Comparison of ENCODE assay signal across 10 cellular contexts in genomic region chr1:1033731-1034437, GRCh38. TPM values are rescaled to one million over a fixed set of nuclear protein-coding genes. Genes with fewer than 3 reads are reported as not detected.
DNase-seq lines count a peak whose midpoint lies in the region; ATAC-seq lines count a peak whose summit lies in the region.
"Had no signal": no experiment of that assay in that cellular context is flagged by ENCODE, and none has a peak within 500 bp of the region (broad histone marks: within the 10 kb centered on the region; RNA-seq: fewer than 3 reads in every experiment).

No MANE protein-coding gene starts in this region.

- in situ Hi-C loops in KBM-7 (cut with MboI; ENCODE audit: low pct_unique_long_range_greater_than_20kb, low sequenced_read_pairs) = no loop called here

- intact Hi-C loops in activated CD4-positive, alpha-beta T cell treated with anti-CD3 and anti-CD28 coated beads, Interleukin-2, amount 10 ng/mL, durations not matched to agents 24 days and 14 days (cut with micrococcal nuclease) = loop anchor here (1.0 to 10.0 kb wide), 4 partner anchors 25 to 258 kb away; partner anchors contain the start of genes C1orf159 and TNFRSF18
- intact Hi-C loops in activated CD4-positive, alpha-beta memory T cell treated with anti-CD3 and anti-CD28 coated beads for 36 hours (cut with micrococcal nuclease) = loop anchor here (1.0 to 10.0 kb wide), 5 partner anchors 30 to 341 kb away; partner anchors contain the start of genes AURKAIP1, C1orf159, PUSL1 and TNFRSF18
- intact Hi-C loops in right cardiac atrium (cut with DNase I) = no loop called here

- peaks cover 17% of the 10 kb centered on the region for H3K27me3 Mint-ChIP-seq in activated CD4-positive, alpha-beta T cell treated with anti-CD3 and anti-CD28 coated beads, Interleukin-2, amount 10 ng/mL, durations not matched to agents 24 days and 14 days
- peaks cover 33% of the 10 kb centered on the region for H3K27me3 Mint-ChIP-seq in activated CD4-positive, alpha-beta memory T cell treated with anti-CD3 and anti-CD28 coated beads for 36 hours

- POLR2A ChIA-PET in activated CD4-positive, alpha-beta memory T cell treated with anti-CD3 and anti-CD28 coated beads for 36 hours (lab: Charles Lee) = interaction anchor here (1.0 to 1.2 kb wide), 2 partner anchors 41 to 182 kb away, joined by 3 read pairs; no protein-coding TSS in a partner anchor

- peaks cover 9% of the 10 kb centered on the region for H3K4me1 Mint-ChIP-seq in activated CD4-positive, alpha-beta T cell treated with anti-CD3 and anti-CD28 coated beads, Interleukin-2, amount 10 ng/mL, durations not matched to agents 24 days and 14 days
- H3K4me1 Mint-ChIP-seq in activated CD4-positive, alpha-beta memory T cell treated with anti-CD3 and anti-CD28 coated beads for 36 hours (ENCODE audit: low read depth) = peaks cover 12% of the 10 kb centered on the region
- peaks cover 23% of the 10 kb centered on the region for H3K4me1 Mint-ChIP-seq in stimulated activated effector memory CD8-positive, alpha-beta T cell treated with anti-CD3 and anti-CD28 coated beads, Interleukin-12 subunit alpha, Interleukin-12 subunit beta, amount 100 ng/mL, for 72 hours

- H3K36me3 Mint-ChIP-seq in activated CD4-positive, alpha-beta T cell treated with anti-CD3 and anti-CD28 coated beads, Interleukin-2, amount 10 ng/mL, durations not matched to agents 24 days and 14 days (ENCODE audit: low read depth) = no peaks in the 10 kb centered on the region
- H3K36me3 Mint-ChIP-seq in activated CD4-positive, alpha-beta memory T cell treated with anti-CD3 and anti-CD28 coated beads for 36 hours = no peaks in the 10 kb centered on the region
- H3K36me3 Mint-ChIP-seq in stimulated activated effector memory CD8-positive, alpha-beta T cell treated with anti-CD3 and anti-CD28 coated beads, Interleukin-12 subunit alpha, Interleukin-12 subunit beta, amount 100 ng/mL, for 72 hours = peaks cover 13% of the 10 kb centered on the region

- no peaks in the 10 kb centered on the region for H3K9me3 Mint-ChIP-seq in activated CD4-positive, alpha-beta T cell treated with anti-CD3 and anti-CD28 coated beads, Interleukin-2, amount 10 ng/mL, durations not matched to agents 24 days and 14 days
- H3K9me3 Mint-ChIP-seq in activated CD4-positive, alpha-beta memory T cell treated with anti-CD3 and anti-CD28 coated beads for 36 hours = no peaks in the 10 kb centered on the region
- no peaks in the 10 kb centered on the region for H3K9me3 Mint-ChIP-seq in stimulated activated effector memory CD8-positive, alpha-beta T cell treated with anti-CD3 and anti-CD28 coated beads, Interleukin-12 subunit alpha, Interleukin-12 subunit beta, amount 100 ng/mL, for 72 hours

- H3K27me3 ChIP-seq in right cardiac atrium (ENCODE audit: control insufficient read depth, insufficient read depth) = no peaks in the 10 kb centered on the region

- peak; percentile 73 for DNase-seq in activated CD4-positive, alpha-beta T cell treated with anti-CD3 and anti-CD28 coated beads, Interleukin-2, amount 10 ng/mL, durations not matched to agents 24 days and 14 days
- DNase-seq in activated CD4-positive, alpha-beta T cell treated with anti-CD3 and anti-CD28 coated beads for 4 hours = no peak
- peak; percentile 32 for DNase-seq in activated CD4-positive, alpha-beta memory T cell treated with anti-CD3 and anti-CD28 coated beads for 36 hours
- DNase-seq in right cardiac atrium (no peak), KBM-7 (no peak), NCI-H2029 treated with DMSO at 0.1 percent for 48 hours (lab: John Stamatoyannopoulos, UW) (no peak)
- no peak for DNase-seq in stimulated activated effector memory CD8-positive, alpha-beta T cell treated with anti-CD3 and anti-CD28 coated beads, Interleukin-12 subunit alpha, Interleukin-12 subunit beta, amount 100 ng/mL, for 72 hours (ENCODE audit: low spot score in 2 of 2)

- WGBS in right cardiac atrium = 29% methylated on average over 71 of the region's 71 CpGs

- peak overlapping the region; percentile 66 for H3K4me3 Mint-ChIP-seq in activated CD4-positive, alpha-beta T cell treated with anti-CD3 and anti-CD28 coated beads, Interleukin-2, amount 10 ng/mL, durations not matched to agents 24 days and 14 days
- H3K4me3 Mint-ChIP-seq in activated CD4-positive, alpha-beta memory T cell treated with anti-CD3 and anti-CD28 coated beads for 36 hours = peak overlapping the region; percentile 43
- peak overlapping the region; percentile 67 for H3K4me3 Mint-ChIP-seq in stimulated activated effector memory CD8-positive, alpha-beta T cell treated with anti-CD3 and anti-CD28 coated beads, Interleukin-12 subunit alpha, Interleukin-12 subunit beta, amount 100 ng/mL, for 72 hours

- CTCF ChIA-PET in activated CD4-positive, alpha-beta memory T cell treated with anti-CD3 and anti-CD28 coated beads for 36 hours (lab: Charles Lee) = interaction anchor here (0.7 to 2.9 kb wide), 14 partner anchors 12 to 258 kb away, joined by 3 to 26 read pairs (median 5); no protein-coding TSS in a partner anchor

- peak overlapping the region; percentile 46 for H3K4me3 ChIP-seq in right cardiac atrium (ENCODE audit: low read length)

- H3K4me1 ChIP-seq in right cardiac atrium (ENCODE audit: control insufficient read depth, insufficient read depth, low read length) = no peaks in the 10 kb centered on the region

- ATAC-seq in right cardiac atrium (no peak), GM19351 (IDR thresholded peaks at IDR 0.05; ENCODE audit: unreplicated experiment) (no peak)
- ATAC-seq in stimulated activated effector memory CD8-positive, alpha-beta T cell treated with anti-CD3 and anti-CD28 coated beads, Interleukin-12 subunit alpha, Interleukin-12 subunit beta, amount 100 ng/mL, for 72 hours = no peak

- H3K9me3 ChIP-seq in right cardiac atrium (ENCODE audit: control insufficient read depth, low read length) = no peaks in the 10 kb centered on the region

- no peak overlapping the region for H3K27ac ChIP-seq in right cardiac atrium (ENCODE audit: low read length)
- H3K27ac ChIP-seq: C4-2B had no signal

- H3K27ac Mint-ChIP-seq in activated CD4-positive, alpha-beta T cell treated with anti-CD3 and anti-CD28 coated beads, Interleukin-2, amount 10 ng/mL, durations not matched to agents 24 days and 14 days = peak overlapping the region; percentile 53
- no peak overlapping the region for H3K27ac Mint-ChIP-seq in activated CD4-positive, alpha-beta memory T cell treated with anti-CD3 and anti-CD28 coated beads for 36 hours
- H3K27ac Mint-ChIP-seq in stimulated activated effector memory CD8-positive, alpha-beta T cell treated with anti-CD3 and anti-CD28 coated beads, Interleukin-12 subunit alpha, Interleukin-12 subunit beta, amount 100 ng/mL, for 72 hours = no peak overlapping the region

RNA-seq across cellular contexts. Expression of gene AGRN, which starts 14.0 kb away (rescaled TPM):
- 29.6 and 35.8 TPM in 2 replicates for total RNA-seq in activated CD4-positive, alpha-beta T cell treated with anti-CD3 and anti-CD28 coated beads, Interleukin-2, amount 10 ng/mL, durations not matched to agents 24 days and 14 days
- total RNA-seq in activated CD4-positive, alpha-beta memory T cell treated with anti-CD3 and anti-CD28 coated beads for 36 hours = 10 to 100 TPM; 33.2 to 35.6 TPM
- total RNA-seq in right cardiac atrium = 10 to 100 TPM; 17.1 to 26.4 (median 21.4) TPM
- polyA plus RNA-seq in right cardiac atrium = 12.0 TPM

RNA-seq across cellular contexts. Expression of gene ISG15, which starts 20.6 kb away (rescaled TPM):
- total RNA-seq in activated CD4-positive, alpha-beta T cell treated with anti-CD3 and anti-CD28 coated beads, Interleukin-2, amount 10 ng/mL, durations not matched to agents 24 days and 14 days = 43.3 and 45.5 TPM in 2 replicates
- 100 to 1,000 TPM in 1 of 2 experiments, 10 to 100 TPM in 1; 96.9 to 108 TPM for total RNA-seq in activated CD4-positive, alpha-beta memory T cell treated with anti-CD3 and anti-CD28 coated beads for 36 hours
- total RNA-seq in right cardiac atrium = 10 to 100 TPM; 16.1 to 36.4 (median 21.6) TPM
- 65.5 TPM for polyA plus RNA-seq in right cardiac atrium

RNA-seq across cellular contexts. Expression of gene HES4, which starts 34.0 kb away (rescaled TPM):
- 2.8 and 5.0 TPM in 2 replicates for total RNA-seq in activated CD4-positive, alpha-beta T cell treated with anti-CD3 and anti-CD28 coated beads, Interleukin-2, amount 10 ng/mL, durations not matched to agents 24 days and 14 days
- 1 to 10 TPM; 1.7 to 2.0 TPM for total RNA-seq in activated CD4-positive, alpha-beta memory T cell treated with anti-CD3 and anti-CD28 coated beads for 36 hours
- 10 to 100 TPM; 37.3 to 62.5 (median 38.6) TPM for total RNA-seq in right cardiac atrium
- 25.7 TPM for polyA plus RNA-seq in right cardiac atrium

RNA-seq across cellular contexts. Expression of gene RNF223, which starts 40.2 kb away (rescaled TPM):
- not detected in 2 replicates for total RNA-seq in activated CD4-positive, alpha-beta T cell treated with anti-CD3 and anti-CD28 coated beads, Interleukin-2, amount 10 ng/mL, durations not matched to agents 24 days and 14 days
- not detected for total RNA-seq in activated CD4-positive, alpha-beta memory T cell treated with anti-CD3 and anti-CD28 coated beads for 36 hours
- total RNA-seq in right cardiac atrium = not detected
- not detected for polyA plus RNA-seq in right cardiac atrium
- total RNA-seq: temporal lobe had no signal

RNA-seq across cellular contexts. Expression of gene PERM1, which starts 52.0 kb away (rescaled TPM):
- not detected in 2 replicates for total RNA-seq in activated CD4-positive, alpha-beta T cell treated with anti-CD3 and anti-CD28 coated beads, Interleukin-2, amount 10 ng/mL, durations not matched to agents 24 days and 14 days
- not detected for total RNA-seq in activated CD4-positive, alpha-beta memory T cell treated with anti-CD3 and anti-CD28 coated beads for 36 hours
- total RNA-seq in right cardiac atrium = 10 to 100 TPM; 44.4 to 78.0 (median 57.4) TPM
- 112 TPM for polyA plus RNA-seq in right cardiac atrium

Comparison
In these comparisons a context has a peak if more than half of its experiments do, and no peak if none do; other contexts are left out.
1. DNase-seq: peak in activated CD4-positive, alpha-beta T cell treated with anti-CD3 and anti-CD28 coated beads, Interleukin-2, amount 10 ng/mL, durations not matched to agents 24 days and 14 days (single experiment) and activated CD4-positive, alpha-beta memory T cell treated with anti-CD3 and anti-CD28 coated beads for 36 hours (single experiment); none in activated CD4-positive, alpha-beta T cell treated with anti-CD3 and anti-CD28 coated beads for 4 hours (0 of 2), right cardiac atrium (0 of 3), stimulated activated effector memory CD8-positive, alpha-beta T cell treated with anti-CD3 and anti-CD28 coated beads, Interleukin-12 subunit alpha, Interleukin-12 subunit beta, amount 100 ng/mL, for 72 hours (0 of 2), KBM-7 (single experiment) and NCI-H2029 treated with DMSO at 0.1 percent for 48 hours (single experiment).
2. intact Hi-C loops: an anchor here in activated CD4-positive, alpha-beta T cell treated with anti-CD3 and anti-CD28 coated beads, Interleukin-2, amount 10 ng/mL, durations not matched to agents 24 days and 14 days (1.0 to 10.0 kb wide) and activated CD4-positive, alpha-beta memory T cell treated with anti-CD3 and anti-CD28 coated beads for 36 hours (1.0 to 10.0 kb wide); none called in right cardiac atrium.
3. Peak in every context shown above with its lines, with median percentiles within 50 percentile points of each other: H3K4me3 Mint-ChIP-seq.